Comparison of ENCODE assay signal across 25 cellular contexts in the genomic region with DNA sequence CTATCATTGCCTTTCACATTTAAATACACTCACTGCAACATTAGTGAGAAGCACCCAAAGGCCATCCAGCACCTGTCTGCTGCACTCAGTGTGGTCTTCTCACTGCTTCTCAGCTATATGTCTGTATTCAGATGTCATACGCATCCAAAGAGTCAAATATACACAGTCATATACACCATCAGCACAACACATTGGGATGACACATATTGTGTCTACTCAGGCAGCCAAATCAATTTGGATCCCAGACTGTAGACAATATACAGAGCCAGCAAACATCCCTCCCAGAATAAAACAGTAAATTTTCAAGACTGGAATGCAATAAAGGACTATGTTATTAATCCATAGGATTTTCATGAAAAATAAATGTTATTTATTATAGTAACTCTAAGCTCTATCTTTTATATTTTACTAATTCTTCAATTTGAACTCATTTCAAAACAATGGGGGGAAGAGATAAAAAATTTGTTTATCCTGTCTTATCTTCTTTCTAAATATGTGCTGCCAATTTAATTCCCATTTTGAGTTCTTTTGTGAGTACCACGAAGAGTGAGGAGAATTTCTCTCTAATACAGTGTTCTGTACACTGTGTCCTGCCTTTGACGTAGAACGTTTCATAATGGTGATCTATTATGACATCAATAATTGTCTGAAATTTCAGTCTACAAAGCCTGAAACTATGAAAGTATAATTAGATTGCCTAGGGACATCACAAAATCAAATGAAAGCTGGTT.
"Had no signal": no experiment of that assay in that cellular context is flagged by ENCODE, and none has a peak within 500 bp of the region (broad histone marks: within the 10 kb centered on the region; RNA-seq: fewer than 3 reads in every experiment).

No MANE protein-coding gene starts in this region.

- H3K27ac ChIP-seq: epithelial cell of prostate, heart right ventricle, spleen had no signal

- H3K36me3 ChIP-seq: breast epithelium, heart right ventricle, spleen, thoracic aorta had no signal

- H3K4me1 Mint-ChIP-seq: activated CD4-positive, alpha-beta T cell treated with anti-CD3 and anti-CD28 coated beads, Interleukin-2, amount 10 ng/mL, durations not matched to agents 24 days and 14 days; activated naive CD4-positive, alpha-beta T cell treated with anti-CD3 and anti-CD28 coated beads, Interleukin-2, amount 50 U/mL, for 24 hours; activated naive CD8-positive, alpha-beta T cell treated with anti-CD3 and anti-CD28 coated beads, Interleukin-2, amount 50 U/mL, for 24 hours; central memory CD8-positive, alpha-beta T cell had no signal

- H3K27me3 Mint-ChIP-seq: activated CD4-positive, alpha-beta memory T cell treated with anti-CD3 and anti-CD28 coated beads for 36 hours; activated CD4-positive, alpha-beta T cell treated with anti-CD3 and anti-CD28 coated beads, Interleukin-2, amount 10 ng/mL, durations not matched to agents 24 days and 14 days; activated naive CD4-positive, alpha-beta T cell treated with anti-CD3 and anti-CD28 coated beads, Interleukin-2, amount 50 U/mL, for 24 hours; activated naive CD8-positive, alpha-beta T cell treated with anti-CD3 and anti-CD28 coated beads, Interleukin-2, amount 50 U/mL, for 24 hours; central memory CD8-positive, alpha-beta T cell; natural killer cell treated with Interleukin-12 subunit alpha and Interleukin-12 subunit beta and Interleukin-15 and Interleukin-18, amount 100 ng/mL, for 72 hours; progenitor cell of endocrine pancreas; stimulated activated naive CD8-positive, alpha-beta T cell treated with anti-CD3 and anti-CD28 coated beads, Interleukin-15, Interleukin-2, amounts not matched to agents 100 ng/mL and 50 ng/mL, for 24 hours had no signal

- H3K27me3 ChIP-seq: breast epithelium, heart right ventricle, spleen had no signal

- DNase-seq: activated CD4-positive, alpha-beta memory T cell treated with anti-CD3 and anti-CD28 coated beads for 36 hours; activated CD4-positive, alpha-beta T cell treated with anti-CD3 and anti-CD28 coated beads, Interleukin-2, amount 10 ng/mL, durations not matched to agents 24 days and 14 days; activated CD4-positive, CD25-positive, alpha-beta regulatory T cell treated with anti-CD3 and anti-CD28 coated beads, Interleukin-2, amount 50 U/mL, for 72 hours; activated CD8-positive, alpha-beta memory T cell treated with anti-CD3 and anti-CD28 coated beads, Interleukin-2, amount 50 U/mL, for 48 hours; activated naive CD8-positive, alpha-beta T cell treated with anti-CD3 and anti-CD28 coated beads, Interleukin-2, amount 50 U/mL, for 24 hours; activated T-cell treated with anti-CD3 and anti-CD28 coated beads, Interleukin-2, amount 50 U/mL, for 4 hours; dermis blood vessel endothelial cell; effector CD8-positive, alpha-beta T cell; foreskin fibroblast; heart right ventricle; mesendoderm; mucosa of descending colon; spleen; T-helper 2 cell; trophoblast cell had no signal

- H3K4me3 Mint-ChIP-seq: activated CD4-positive, alpha-beta memory T cell treated with anti-CD3 and anti-CD28 coated beads for 36 hours; activated CD4-positive, alpha-beta T cell treated with anti-CD3 and anti-CD28 coated beads, Interleukin-2, amount 10 ng/mL, durations not matched to agents 24 days and 14 days; activated naive CD4-positive, alpha-beta T cell treated with anti-CD3 and anti-CD28 coated beads, Interleukin-2, amount 50 U/mL, for 24 hours; activated naive CD8-positive, alpha-beta T cell treated with anti-CD3 and anti-CD28 coated beads, Interleukin-2, amount 50 U/mL, for 24 hours; activated T-cell treated with anti-CD3 and anti-CD28 coated beads, Interleukin-2, amount 50 U/mL, for 4 hours; central memory CD8-positive, alpha-beta T cell; natural killer cell treated with Interleukin-12 subunit alpha and Interleukin-12 subunit beta and Interleukin-15 and Interleukin-18, amount 100 ng/mL, for 72 hours; stimulated activated naive CD8-positive, alpha-beta T cell treated with anti-CD3 and anti-CD28 coated beads, Interleukin-15, Interleukin-2, amounts not matched to agents 100 ng/mL and 50 ng/mL, for 24 hours had no signal

- H3K4me1 ChIP-seq: breast epithelium, spleen had no signal

- H3K27ac Mint-ChIP-seq: activated CD4-positive, alpha-beta memory T cell treated with anti-CD3 and anti-CD28 coated beads for 36 hours; activated CD4-positive, alpha-beta T cell treated with anti-CD3 and anti-CD28 coated beads, Interleukin-2, amount 10 ng/mL, durations not matched to agents 24 days and 14 days; activated naive CD4-positive, alpha-beta T cell treated with anti-CD3 and anti-CD28 coated beads, Interleukin-2, amount 50 U/mL, for 24 hours; activated naive CD8-positive, alpha-beta T cell treated with anti-CD3 and anti-CD28 coated beads, Interleukin-2, amount 50 U/mL, for 24 hours; activated T-helper 2 cell treated with anti-CD3 and anti-CD28 coated beads, Interferon-gamma antibody, Interleukin-2, Interleukin-4, amounts not matched to agents 10 μg/mL and 5 μg/mL and 100 μg/mL, durations not matched to agents 14 hours and 24 hours and 36 hours; natural killer cell treated with Interleukin-12 subunit alpha and Interleukin-12 subunit beta and Interleukin-15 and Interleukin-18, amount 100 ng/mL, for 72 hours; progenitor cell of endocrine pancreas; stimulated activated naive CD8-positive, alpha-beta T cell treated with anti-CD3 and anti-CD28 coated beads, Interleukin-15, Interleukin-2, amounts not matched to agents 100 ng/mL and 50 ng/mL, for 24 hours had no signal

- H3K36me3 Mint-ChIP-seq: activated CD4-positive, alpha-beta memory T cell treated with anti-CD3 and anti-CD28 coated beads for 36 hours; activated naive CD4-positive, alpha-beta T cell treated with anti-CD3 and anti-CD28 coated beads, Interleukin-2, amount 50 U/mL, for 24 hours had no signal

- H3K4me3 ChIP-seq: breast epithelium, heart right ventricle, lung, mucosa of descending colon, spleen, thoracic aorta had no signal

- H3K9me3 ChIP-seq: breast epithelium, mucosa of descending colon, thoracic aorta had no signal
